ENCODE assay signal across 9 cellular contexts in the genomic region with DNA sequence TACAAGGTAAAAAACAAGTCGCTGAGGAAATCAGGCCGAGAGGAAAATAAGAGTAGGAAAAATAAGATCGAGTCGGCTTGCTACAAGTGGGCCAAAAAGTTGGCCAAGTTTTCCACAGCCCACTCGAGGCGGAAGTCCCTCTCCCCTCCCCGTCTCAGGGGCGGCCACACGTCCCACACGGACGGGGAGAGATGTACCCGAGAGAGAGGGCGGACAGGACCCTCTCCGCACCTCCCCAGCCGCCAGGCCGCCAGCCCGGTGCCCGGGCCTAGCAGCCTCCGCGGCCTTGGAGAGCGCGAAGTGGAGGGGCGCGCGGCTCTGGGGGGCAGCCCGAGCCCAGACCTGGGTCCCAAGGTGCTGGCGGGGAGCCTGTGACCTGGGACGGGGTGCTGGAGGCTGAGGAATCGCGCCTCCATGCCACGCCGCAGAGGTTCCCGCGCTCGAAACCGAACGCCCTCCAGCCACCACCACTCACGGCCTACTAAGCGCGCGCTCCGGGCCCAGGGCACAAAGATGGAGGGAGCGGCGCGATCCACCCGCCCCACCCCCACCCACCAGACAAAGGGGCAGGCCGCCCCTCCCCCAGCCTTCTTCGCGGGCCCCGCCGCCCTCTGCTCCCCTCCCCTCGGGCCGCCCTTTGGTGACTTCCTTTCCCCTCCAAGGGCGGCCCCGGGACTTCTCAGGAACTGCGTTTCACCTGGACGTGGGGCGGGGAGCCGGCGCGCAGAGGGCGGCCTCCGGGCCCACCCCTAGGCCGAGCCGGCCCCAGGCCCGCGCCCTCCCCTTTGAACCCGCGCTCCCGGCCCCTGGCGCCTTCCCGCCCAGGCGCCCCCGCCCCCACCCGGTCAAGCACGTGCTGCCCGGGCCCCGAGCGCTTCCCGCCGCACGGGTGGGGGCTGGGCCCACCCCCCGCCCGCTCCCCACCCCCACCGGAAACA. TPM values are rescaled to one million over a fixed set of nuclear protein-coding genes. Genes with fewer than 3 reads are reported as not detected.
DNase-seq lines count a peak whose midpoint lies in the region; ATAC-seq and TF ChIP-seq lines count a peak whose summit lies in the region.
"Had no signal": no experiment of that assay in that cellular context is flagged by ENCODE, and none has a peak within 500 bp of the region (broad histone marks: within the 10 kb centered on the region; RNA-seq: fewer than 3 reads in every experiment).

No MANE protein-coding gene starts in this region.

- peaks cover 52% of the 10 kb centered on the region for H3K36me3 Mint-ChIP-seq in Calu3 (ENCODE audit: insufficient read depth, unreplicated experiment)

- H3K9me3 Mint-ChIP-seq in Calu3 (ENCODE audit: low read depth, unreplicated experiment) = no peaks in the 10 kb centered on the region

- TF ChIP-seq CTCF in Calu3 (IDR thresholded peaks at IDR 0.05; ENCODE audit: unreplicated experiment) = no peak
- TF ChIP-seq CTCF in psoas muscle (IDR thresholded peaks at IDR 0.05) = no peak

- H3K27ac ChIP-seq in psoas muscle = peak overlapping the region; percentile 96

- no peak for DNase-seq in Calu3
- peak; percentile 73 for DNase-seq in activated CD4-positive, alpha-beta T cell treated with anti-CD3 and anti-CD28 coated beads for 48 hours
- peak; percentile 75 to 77 for DNase-seq in erythroblast (lab: John Stamatoyannopoulos, UW)
- peak in 1 of 2 donors; percentile 64 for DNase-seq in psoas muscle
- no peak for DNase-seq in GDM1 (lab: John Stamatoyannopoulos, UW)
- no peak for DNase-seq in NCI-H2029 (lab: John Stamatoyannopoulos, UW)
- DNase-seq: NCI-H2107 had no signal

- peak overlapping the region; percentile 81 for H3K4me3 Mint-ChIP-seq in Calu3 (ENCODE audit: low read depth, unreplicated experiment)

- peaks cover 51% of the 10 kb centered on the region for H3K4me1 Mint-ChIP-seq in Calu3 (ENCODE audit: low read depth, unreplicated experiment)

- H3K27me3 Mint-ChIP-seq in Calu3 (ENCODE audit: unreplicated experiment) = no peaks in the 10 kb centered on the region

- CTCF ChIA-PET in Calu3 (lab: Charles Lee) = interaction anchor here (1.5 kb wide), 1 partner anchor 11 kb away, joined by 5 read pairs; no protein-coding TSS in a partner anchor

- H3K27me3 ChIP-seq in psoas muscle (ENCODE audit: insufficient read depth in 3 of 3, low read length in 2 of 3) = no peaks in the 10 kb centered on the region

- H3K4me3 ChIP-seq in psoas muscle = peak overlapping the region; percentile 85

- TF ChIP-seq POLR2A in erythroblast (IDR thresholded peaks at IDR 0.05; ENCODE audit: low read length) = no peak

- no peaks in the 10 kb centered on the region for H3K9me3 ChIP-seq in psoas muscle

- H3K4me1 ChIP-seq in psoas muscle = no peaks in the 10 kb centered on the region

- BruUV-seq in Calu3 (replicated peaks; lab: Mats Ljungman, UMichigan) = no TSS peak

- WGBS in psoas muscle, 3 donors = 67 to 83% (median 72%) methylated on average over 40 to 85 of the region's 85 CpGs

- no peaks in the 10 kb centered on the region for H3K36me3 ChIP-seq in psoas muscle (ENCODE audit: insufficient read depth in 1 of 2, low read depth in 1 of 2)

- no peak for ATAC-seq in psoas muscle
- no peak for ATAC-seq in HG03175 (IDR thresholded peaks at IDR 0.05; ENCODE audit: unreplicated experiment)
- ATAC-seq in GM21576 (IDR thresholded peaks at IDR 0.05; ENCODE audit: unreplicated experiment) = no peak

- intact Hi-C loops in Calu3 (cut with micrococcal nuclease; ENCODE audit: unreplicated experiment) = loop anchor here (5.0 kb wide), 1 partner anchor 518 kb away; no protein-coding TSS in a partner anchor
- intact Hi-C loops in psoas muscle (cut with DNase I) = loop anchor here (5.0 kb wide), 1 partner anchor 38 kb away; no protein-coding TSS in a partner anchor

- peak overlapping the region; percentile 89 for H3K27ac Mint-ChIP-seq in Calu3 (ENCODE audit: unreplicated experiment)

RNA-seq across cellular contexts. Expression of gene HMGA1, which starts 1.7 kb away (rescaled TPM):
- total RNA-seq in Calu3 (2022) (1,138 and 1,378 TPM in 2 replicates), psoas muscle (100 to 1,000 TPM in 3 of 4 donors, 10 to 100 TPM in 1; 83.5 to 151 (median 128) TPM)
- 100 to 1,000 TPM; 111 to 389 (median 205) TPM for polyA plus RNA-seq in psoas muscle

RNA-seq across cellular contexts. Expression of gene SMIM29, which starts 13.9 kb away (rescaled TPM):
- total RNA-seq in Calu3 (2022) (59.2 and 68.6 TPM in 2 replicates), psoas muscle (10 to 100 TPM; 14.4 to 59.4 (median 31.5) TPM)
- 100 to 1,000 TPM in 1 of 3 donors, 10 to 100 TPM in 2; 24.6 to 100 (median 44.1) TPM for polyA plus RNA-seq in psoas muscle

Comparison
In these comparisons a context has a peak if more than half of its experiments do, and no peak if none do; other contexts are left out.
1. DNase-seq: peak in activated CD4-positive, alpha-beta T cell treated with anti-CD3 and anti-CD28 coated beads for 48 hours (single experiment) and erythroblast (2 of 2); none in Calu3 (single experiment), GDM1 (single experiment) and NCI-H2029 (single experiment).